10 cellular contexts compared by ENCODE assay signal in genomic region chr1:81841795-81842194, GRCh38. TPM values are rescaled to one million over a fixed set of nuclear protein-coding genes. Genes with fewer than 3 reads are reported as not detected.
"Had no signal": no experiment of that assay in that cellular context is flagged by ENCODE, and none has a peak within 500 bp of the region (broad histone marks: within the 10 kb centered on the region; RNA-seq: fewer than 3 reads in every experiment).

No MANE protein-coding gene starts in this region.

- H3K4me2 ChIP-seq: GM23338, KMS-11 had no signal

- FAIRE-seq: HTR-8/SVneo had no signal

- H3K9me3 ChIP-seq: HAP-1 had no signal

- H3K9ac ChIP-seq: KMS-11 had no signal

- H3K27ac ChIP-seq: KMS-11 had no signal

- H2AFZ ChIP-seq: GM23338 had no signal

- DNase-seq: H7, HFFc6, Karpas-422, KBM-7 had no signal

- H3K36me3 ChIP-seq: HAP-1 had no signal

- H3K4me3 ChIP-seq: GM23338, HAP-1 had no signal

- ATAC-seq: GM23338, HCT116 had no signal

- H3K4me1 ChIP-seq: HAP-1 had no signal

RNA-seq across cellular contexts. Expression of gene ADGRL2, which starts 41.1 kb away (rescaled TPM):
- total RNA-seq: HT-29 had no signal
